In genomic region chr16:87746178-87746577, GRCh38 we compare ENCODE assay signal across 28 cellular contexts.
"Had no signal": no experiment of that assay in that cellular context is flagged by ENCODE, and none has a peak within 500 bp of the region (broad histone marks: within the 10 kb centered on the region; RNA-seq: fewer than 3 reads in every experiment).

No MANE protein-coding gene starts in this region.

- H3K4me3 Mint-ChIP-seq: nephron had no signal

- H2AFZ ChIP-seq: hepatocyte had no signal

- H3K27ac Mint-ChIP-seq: nephron had no signal

- H3K9me3 ChIP-seq: gastrocnemius medialis, heart left ventricle, left lung, prostate gland, right atrium auricular region, testis, tibial artery, upper lobe of left lung had no signal

- H3K79me2 ChIP-seq: hepatocyte had no signal

- H3K4me3 ChIP-seq: gastrocnemius medialis, heart left ventricle, hepatocyte, left lung, prostate gland, right atrium auricular region, smooth muscle cell, testis, tibial artery, upper lobe of left lung had no signal

- H3K4me1 ChIP-seq: gastrocnemius medialis, left lung, prostate gland, testis, tibial artery, upper lobe of left lung had no signal

- H3K27me3 Mint-ChIP-seq: naive thymus-derived CD4-positive, alpha-beta T cell had no signal

- H3K27ac ChIP-seq: epithelial cell of prostate, gastrocnemius medialis, heart left ventricle, hepatocyte, left lung, prostate gland, right atrium auricular region, testis, tibial artery, upper lobe of left lung had no signal

- H3K4me2 ChIP-seq: hepatocyte, smooth muscle cell had no signal

- H3K27me3 ChIP-seq: gastrocnemius medialis, heart left ventricle, hepatocyte, left lung, right atrium auricular region, testis, tibial artery, upper lobe of left lung had no signal

- ATAC-seq: esophagus mucosa; gastrocnemius medialis; heart left ventricle; left cardiac atrium; left lung; naive thymus-derived CD4-positive, alpha-beta T cell; sciatic nerve had no signal

- H3K9me3 Mint-ChIP-seq: naive thymus-derived CD4-positive, alpha-beta T cell; nephron had no signal

- DNase-seq: cortex of kidney; foreskin fibroblast; gastrocnemius medialis; heart left ventricle; left cardiac atrium; left lung; mammary epithelial cell; mesendoderm; midbrain; naive thymus-derived CD4-positive, alpha-beta T cell; nucleus accumbens; stimulated activated CD4-positive, alpha-beta T cell treated with anti-CD3 and anti-CD28 coated beads, Interleukin-12 subunit alpha, Interleukin-12 subunit beta, amount 100 ng/mL, for 4 hours; stimulated activated CD4-positive, alpha-beta T cell treated with anti-CD3 and anti-CD28 coated beads, Interleukin-1b, Interleukin-23, amount 100 ng/mL, for 48 hours; stimulated activated CD4-positive, alpha-beta T cell treated with anti-CD3 and anti-CD28 coated beads, Interleukin-4, amount 100 ng/mL, for 1 hour; stimulated activated CD8-positive, alpha-beta memory T cell treated with anti-CD3 and anti-CD28 coated beads, Interleukin-4, amount 100 ng/mL, for 48 hours; stimulated activated naive CD4-positive, alpha-beta T cell treated with Interleukin-2 at 50 U/mL for 16 hours; substantia nigra; testis; tibial artery; upper lobe of left lung had no signal
